14 cellular contexts compared by ENCODE assay signal in genomic region chr16:25052530-25052929, GRCh38. TPM values are rescaled to one million over a fixed set of nuclear protein-coding genes. Genes with fewer than 3 reads are reported as not detected.
DNase-seq lines count a peak whose midpoint lies in the region; ATAC-seq and TF ChIP-seq lines count a peak whose summit lies in the region.
"Had no signal": no experiment of that assay in that cellular context is flagged by ENCODE, and none has a peak within 500 bp of the region (broad histone marks: within the 10 kb centered on the region; RNA-seq: fewer than 3 reads in every experiment).

No MANE protein-coding gene starts in this region.

- no peak for TF ChIP-seq POLR2A in gastroesophageal sphincter (IDR thresholded peaks at IDR 0.05)

- no peak for ATAC-seq in activated naive CD8-positive, alpha-beta T cell treated with anti-CD3 and anti-CD28 coated beads, Interleukin-2, amount 50 U/mL, for 24 hours
- ATAC-seq in lung (ENCODE audit: insufficient read depth, low FRiP score) (no peak), HG03521 (IDR thresholded peaks at IDR 0.05; ENCODE audit: unreplicated experiment) (no peak), GM18861 (IDR thresholded peaks at IDR 0.05; ENCODE audit: unreplicated experiment) (no peak), HG02763 (IDR thresholded peaks at IDR 0.05; ENCODE audit: unreplicated experiment) (no peak), gastroesophageal sphincter (no peak)

- H3K79me2 ChIP-seq in ACC112 (ENCODE audit: control insufficient read depth, insufficient read depth, low read length, unreplicated experiment) = no peaks in the 10 kb centered on the region

- H2AFZ ChIP-seq in ACC112 (ENCODE audit: low read length, unreplicated experiment) = peak overlapping the region; percentile 19

- H3K4me1 Mint-ChIP-seq in activated naive CD8-positive, alpha-beta T cell treated with anti-CD3 and anti-CD28 coated beads, Interleukin-2, amount 50 U/mL, for 24 hours = peaks cover 62% of the 10 kb centered on the region

- peak overlapping the region; percentile 71 for H3K4me3 ChIP-seq in ACC112 (ENCODE audit: low read depth, low read length)
- peak overlapping the region; percentile 40; the same call in 1 of the 2 replicates for H3K4me3 ChIP-seq in GM06990 (replicated peaks; ENCODE audit: low read depth, low read length)
- no peak overlapping the region for H3K4me3 ChIP-seq in lung
- H3K4me3 ChIP-seq in gastroesophageal sphincter = no peak overlapping the region
- H3K4me3 ChIP-seq: SK-N-MC had no signal

- peak overlapping the region; percentile 91 for H3K27ac ChIP-seq in ACC112 (ENCODE audit: low read depth, low read length)
- peak overlapping the region in 1 of 2 donors; percentile 80 for H3K27ac ChIP-seq in lung (ENCODE audit: low read depth in 1 of 2, low read length in 1 of 2)
- H3K27ac ChIP-seq in gastroesophageal sphincter = peak overlapping the region in 2 of 4 donors; percentile 60 to 63

- no peak for DNase-seq in GM06990 (ENCODE audit: extremely low read depth, insufficient read length)
- DNase-seq in activated naive CD8-positive, alpha-beta T cell treated with anti-CD3 and anti-CD28 coated beads, Interleukin-2, amount 50 U/mL, for 24 hours = no peak
- DNase-seq in lung (ENCODE audit: low spot score) = peak; percentile 39
- DNase-seq: COR-L47; MV-4-11; NCI-H69; occipital lobe; stimulated activated CD4-positive, alpha-beta T cell treated with anti-CD3 and anti-CD28 coated beads, Interleukin-4, amount 100 ng/mL, for 1 hour had no signal

- H3K27me3 ChIP-seq in ACC112 (ENCODE audit: insufficient read depth, low read length) (no peaks in the 10 kb centered on the region), GM06990 (replicated peaks; ENCODE audit: control insufficient read depth, insufficient read depth, low read length) (no peaks in the 10 kb centered on the region), lung (ENCODE audit: control insufficient read depth, insufficient read depth) (no peaks in the 10 kb centered on the region), gastroesophageal sphincter (no peaks in the 10 kb centered on the region)

- H3K9me3 Mint-ChIP-seq in activated naive CD8-positive, alpha-beta T cell treated with anti-CD3 and anti-CD28 coated beads, Interleukin-2, amount 50 U/mL, for 24 hours = no peaks in the 10 kb centered on the region

- H3K4me1 ChIP-seq in ACC112 (ENCODE audit: control insufficient read depth, insufficient read depth, low read length, unreplicated experiment) (peaks cover 28% of the 10 kb centered on the region), lung (ENCODE audit: control insufficient read depth in 2 of 2, insufficient read depth in 2 of 2, low read length in 2 of 2) (peaks cover 2 to 10% of the 10 kb centered on the region in 2 donors), gastroesophageal sphincter (peaks cover 0 to 38% (median 7%) of the 10 kb centered on the region in 3 donors)

- no peak for TF ChIP-seq EP300 in gastroesophageal sphincter (IDR thresholded peaks at IDR 0.05)

- no peaks in the 10 kb centered on the region for H3K9me3 ChIP-seq in lung (ENCODE audit: control insufficient read depth in 2 of 2, insufficient read depth in 1 of 2, low read length in 1 of 2)
- no peaks in the 10 kb centered on the region for H3K9me3 ChIP-seq in gastroesophageal sphincter

- H3K36me3 ChIP-seq in ACC112 (ENCODE audit: insufficient read depth, low read length) (no peaks in the 10 kb centered on the region), GM06990 (ENCODE audit: control insufficient read depth, insufficient read depth, low read length) (no peaks in the 10 kb centered on the region), lung (ENCODE audit: control insufficient read depth in 2 of 2, insufficient read depth in 2 of 2, low read length in 2 of 2) (no peaks in the 10 kb centered on the region), gastroesophageal sphincter (no peaks in the 10 kb centered on the region)

- 49 to 57% methylated on average over 4 of the region's 4 CpGs for WGBS in lung, 2 donors
- WGBS in gastroesophageal sphincter (ENCODE audit: low coverage in 1 of 2), 2 donors = 86 to 92% methylated on average over 2 to 4 of the region's 4 CpGs

- H3K27me3 Mint-ChIP-seq in activated naive CD8-positive, alpha-beta T cell treated with anti-CD3 and anti-CD28 coated beads, Interleukin-2, amount 50 U/mL, for 24 hours = no peaks in the 10 kb centered on the region

- TF ChIP-seq CTCF in GM06990 (IDR thresholded peaks at IDR 0.05; ENCODE audit: insufficient read depth, low read length, poor library complexity, severe bottlenecking) = no peak
- TF ChIP-seq CTCF in lung (IDR thresholded peaks at IDR 0.05; ENCODE audit: control extremely low read depth, extremely low read depth) = no peak
- TF ChIP-seq CTCF in gastroesophageal sphincter (IDR thresholded peaks at IDR 0.05) = no peak

- H3K4me3 Mint-ChIP-seq in activated naive CD8-positive, alpha-beta T cell treated with anti-CD3 and anti-CD28 coated beads, Interleukin-2, amount 50 U/mL, for 24 hours = peak overlapping the region; percentile 65

- H3K36me3 Mint-ChIP-seq in activated naive CD8-positive, alpha-beta T cell treated with anti-CD3 and anti-CD28 coated beads, Interleukin-2, amount 50 U/mL, for 24 hours (ENCODE audit: low read depth) = no peaks in the 10 kb centered on the region

- peak overlapping the region; percentile 96 for H3K27ac Mint-ChIP-seq in activated naive CD8-positive, alpha-beta T cell treated with anti-CD3 and anti-CD28 coated beads, Interleukin-2, amount 50 U/mL, for 24 hours

RNA-seq across cellular contexts. Expression of gene ARHGAP17, which starts 37.4 kb away (rescaled TPM):
- total RNA-seq in lung (100 to 1,000 TPM in 1 of 2 donors, 10 to 100 TPM in 1; 76.4 to 115 TPM), gastroesophageal sphincter (10 to 100 TPM; 40.8 to 51.2 (median 46.2) TPM)
- polyA plus RNA-seq in lung = 10 to 100 TPM; 26.9 to 27.8 TPM

RNA-seq across cellular contexts. Expression of gene LCMT1, which starts 59.0 kb away (rescaled TPM):
- total RNA-seq in lung (10 to 100 TPM; 31.7 to 34.8 TPM), gastroesophageal sphincter (10 to 100 TPM; 15.1 to 49.3 (median 24.9) TPM)
- 10 to 100 TPM; 21.0 to 30.3 TPM for polyA plus RNA-seq in lung

Comparison
In these comparisons a context has a peak if more than half of its experiments do, and no peak if none do; other contexts are left out.
1. H3K4me3 ChIP-seq: peak in ACC112 (single experiment) and GM06990 (single experiment); none in lung (single experiment) and gastroesophageal sphincter (0 of 2).